10 cellular contexts compared by ENCODE assay signal in the genomic region with DNA sequence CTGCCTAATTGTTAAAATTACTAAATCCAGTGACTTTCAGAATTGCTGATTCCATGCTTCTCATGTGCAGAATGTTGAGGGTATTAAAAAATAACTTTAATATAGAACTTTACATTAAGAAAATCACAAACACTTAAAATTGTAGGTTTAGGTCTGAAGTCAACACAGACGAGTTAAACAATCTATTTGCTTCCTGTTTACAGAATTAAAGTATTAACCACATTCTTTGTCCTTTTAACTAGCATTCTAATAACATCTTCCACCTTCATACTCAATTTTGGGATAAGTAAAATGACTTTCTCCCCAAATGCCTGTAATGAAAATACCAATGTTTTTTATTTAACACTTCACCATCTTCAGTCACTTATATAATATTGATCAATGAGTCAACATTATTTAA. TPM values are rescaled to one million over a fixed set of nuclear protein-coding genes. Genes with fewer than 3 reads are reported as not detected.
DNase-seq lines count a peak whose midpoint lies in the region; ATAC-seq, FAIRE-seq and TF ChIP-seq lines count a peak whose summit lies in the region.
"Had no signal": no experiment of that assay in that cellular context is flagged by ENCODE, and none has a peak within 500 bp of the region (broad histone marks: within the 10 kb centered on the region; RNA-seq: fewer than 3 reads in every experiment).

No MANE protein-coding gene starts in this region.

- H3K36me3 ChIP-seq in CD4-positive, CD25-positive, alpha-beta regulatory T cell (ENCODE audit: control insufficient read depth, insufficient read depth, low read length): no peaks in the 10 kb centered on the region
- H3K36me3 ChIP-seq in OCI-LY1 (ENCODE audit: insufficient read depth, low read length) (no peaks in the 10 kb centered on the region), neural cell (ENCODE audit: insufficient read depth, low read length) (no peaks in the 10 kb centered on the region)

- H3K27me3 Mint-ChIP-seq in CD4-positive, CD25-positive, alpha-beta regulatory T cell: no peaks in the 10 kb centered on the region
- peaks cover 15% of the 10 kb centered on the region for H3K27me3 Mint-ChIP-seq in endothelial cell (ENCODE audit: unreplicated experiment)

- H3K27ac Mint-ChIP-seq in CD4-positive, CD25-positive, alpha-beta regulatory T cell: peak overlapping the region in 2 of 3 donors; percentile 50 to 94
- H3K27ac Mint-ChIP-seq in endothelial cell (ENCODE audit: unreplicated experiment): peak overlapping the region; percentile 49

- no peak for DNase-seq in CD4-positive, CD25-positive, alpha-beta regulatory T cell
- DNase-seq in endothelial cell (ENCODE audit: low spot score) (no peak), GM19239 (ENCODE audit: insufficient read length, low spot score) (no peak), NCI-H446 (lab: John Stamatoyannopoulos, UW) (no peak), NCI-H82 treated with DMSO at 0.1 percent for 48 hours (lab: John Stamatoyannopoulos, UW; ENCODE audit: unreplicated experiment) (no peak)
- no peak for DNase-seq in stimulated activated CD4-positive, alpha-beta T cell treated with anti-CD3 and anti-CD28 coated beads, Interleukin-4, amount 100 ng/mL, for 24 hours
- DNase-seq: islet precursor cell, NCI-H2107 had no signal

- no peak for TF ChIP-seq RAD21 in neural cell (conservative IDR thresholded peaks at IDR 0.05)

- peak overlapping the region; percentile 99 for H3K4me3 ChIP-seq in CD4-positive, CD25-positive, alpha-beta regulatory T cell (ENCODE audit: low read depth, low read length)
- H3K4me3 ChIP-seq in OCI-LY1 (ENCODE audit: low read depth, low read length, poor library complexity, severe bottlenecking) (peak overlapping the region; percentile 95), neural cell (ENCODE audit: low read length) (peak overlapping the region; percentile 99)

- peaks cover 40 to 74% (median 66%) of the 10 kb centered on the region in 4 donors for H3K4me1 Mint-ChIP-seq in CD4-positive, CD25-positive, alpha-beta regulatory T cell
- H3K4me1 Mint-ChIP-seq in endothelial cell (ENCODE audit: unreplicated experiment): peaks cover 71% of the 10 kb centered on the region

- H3F3A ChIP-seq in OCI-LY1 (ENCODE audit: insufficient read depth, low read length) (no peaks in the 10 kb centered on the region), neural cell (ENCODE audit: insufficient read depth, low read length, poor library complexity, severe bottlenecking) (no peaks in the 10 kb centered on the region)

- H3K4me1 ChIP-seq in CD4-positive, CD25-positive, alpha-beta regulatory T cell (ENCODE audit: control insufficient read depth, insufficient read depth, low read length, poor library complexity, severe bottlenecking): peaks cover 58% of the 10 kb centered on the region
- H3K4me1 ChIP-seq in OCI-LY1 (ENCODE audit: insufficient read depth, low read length, severe bottlenecking): peaks cover 87% of the 10 kb centered on the region

- H3K9me3 ChIP-seq in CD4-positive, CD25-positive, alpha-beta regulatory T cell (ENCODE audit: control insufficient read depth in 2 of 2, low read length in 2 of 2): no peaks in the 10 kb centered on the region
- H3K9me3 ChIP-seq in OCI-LY1 (ENCODE audit: low read length) (no peaks in the 10 kb centered on the region), neural cell (ENCODE audit: low read length) (no peaks in the 10 kb centered on the region)

- ATAC-seq in CD4-positive, CD25-positive, alpha-beta regulatory T cell (ENCODE audit: low read depth in 2 of 2): no peak

- H3K9me2 ChIP-seq in OCI-LY1 (ENCODE audit: low read depth, low read length) (no peaks in the 10 kb centered on the region), neural cell (ENCODE audit: insufficient read depth, low read length) (no peaks in the 10 kb centered on the region)

- TF ChIP-seq CTCF in OCI-LY1 (IDR thresholded peaks at IDR 0.05; ENCODE audit: low read length) (no peak), endothelial cell (IDR thresholded peaks at IDR 0.05; ENCODE audit: unreplicated experiment) (no peak), neural cell (IDR thresholded peaks at IDR 0.05; ENCODE audit: poor library complexity, severe bottlenecking) (no peak)

- peaks cover 0 to 3% (median 0%) of the 10 kb centered on the region in 7 donors for H3K9me3 Mint-ChIP-seq in CD4-positive, CD25-positive, alpha-beta regulatory T cell
- peaks cover 4% of the 10 kb centered on the region for H3K9me3 Mint-ChIP-seq in endothelial cell (ENCODE audit: unreplicated experiment)

- FAIRE-seq in GM19239 (lab: Jason Lieb, UNC): no peak

- peak overlapping the region; percentile 80 for H3K27ac ChIP-seq in CD4-positive, CD25-positive, alpha-beta regulatory T cell (ENCODE audit: insufficient read depth, low read length, poor library complexity, severe bottlenecking)
- H3K27ac ChIP-seq in OCI-LY1 (ENCODE audit: low read depth, low read length, poor library complexity, severe bottlenecking) (peak overlapping the region; percentile 31), neural cell (ENCODE audit: low read length) (no peak overlapping the region)

- H4K20me1 ChIP-seq in OCI-LY1 (ENCODE audit: insufficient read depth, low read length): no peaks in the 10 kb centered on the region
- H4K20me1 ChIP-seq in neural cell (ENCODE audit: insufficient read depth): no peaks in the 10 kb centered on the region

- H3K4me3 Mint-ChIP-seq in CD4-positive, CD25-positive, alpha-beta regulatory T cell: peak overlapping the region; percentile 89 to 96 (median 90)
- H3K4me3 Mint-ChIP-seq in endothelial cell (ENCODE audit: unreplicated experiment): peak overlapping the region; percentile 94

- peaks cover 56% of the 10 kb centered on the region for H3K79me2 ChIP-seq in OCI-LY1 (ENCODE audit: insufficient read depth, low read length)
- peaks cover 82% of the 10 kb centered on the region for H3K79me2 ChIP-seq in neural cell (replicated peaks; ENCODE audit: insufficient read depth, low read length)

- H3K9ac ChIP-seq in OCI-LY1 (ENCODE audit: low read length) (peak overlapping the region; percentile 72; the same call in 1 of the 2 replicates), neural cell (ENCODE audit: low read length) (no peak overlapping the region)

- TF ChIP-seq EP300 in neural cell (conservative IDR thresholded peaks at IDR 0.05; ENCODE audit: poor library complexity, severe bottlenecking): no peak

- H3K4me2 ChIP-seq in OCI-LY1 (ENCODE audit: low read length) (peak overlapping the region; percentile 65), neural cell (ENCODE audit: low read length) (peak overlapping the region; percentile 87)

- H3K27me3 ChIP-seq in CD4-positive, CD25-positive, alpha-beta regulatory T cell (ENCODE audit: control insufficient read depth, insufficient read depth, low read length): no peaks in the 10 kb centered on the region
- no peaks in the 10 kb centered on the region for H3K27me3 ChIP-seq in OCI-LY1 (ENCODE audit: insufficient read depth, low read length)
- no peaks in the 10 kb centered on the region for H3K27me3 ChIP-seq in neural cell (ENCODE audit: insufficient read depth, low read depth, low read length)

- H2AFZ ChIP-seq in OCI-LY1 (ENCODE audit: low read length): no peak overlapping the region
- H2AFZ ChIP-seq in neural cell (ENCODE audit: low read depth, low read length): no peak overlapping the region

- H3K36me3 Mint-ChIP-seq in CD4-positive, CD25-positive, alpha-beta regulatory T cell: peaks cover 3% of the 10 kb centered on the region
- peaks cover 11% of the 10 kb centered on the region for H3K36me3 Mint-ChIP-seq in endothelial cell (ENCODE audit: low read depth, unreplicated experiment)

TF ChIP-seq in neural cell, 6 proteins besides CTCF, POLR2A, EP300 and RAD21:
- TF ChIP-seq TAF1 (IDR thresholded peaks at IDR 0.05; ENCODE audit: low read depth) (no peak), POLR2AphosphoS5 (IDR thresholded peaks at IDR 0.05) (no peak), EZH2 (IDR thresholded peaks at IDR 0.05; ENCODE audit: borderline replicate concordance, insufficient read depth, low read length, poor library complexity, severe bottlenecking) (no peak), MXI1 (conservative IDR thresholded peaks at IDR 0.05; ENCODE audit: poor library complexity, severe bottlenecking) (no peak), SMC3 (conservative IDR thresholded peaks at IDR 0.05; ENCODE audit: poor library complexity) (no peak)
- TF ChIP-seq, protein P1, sequence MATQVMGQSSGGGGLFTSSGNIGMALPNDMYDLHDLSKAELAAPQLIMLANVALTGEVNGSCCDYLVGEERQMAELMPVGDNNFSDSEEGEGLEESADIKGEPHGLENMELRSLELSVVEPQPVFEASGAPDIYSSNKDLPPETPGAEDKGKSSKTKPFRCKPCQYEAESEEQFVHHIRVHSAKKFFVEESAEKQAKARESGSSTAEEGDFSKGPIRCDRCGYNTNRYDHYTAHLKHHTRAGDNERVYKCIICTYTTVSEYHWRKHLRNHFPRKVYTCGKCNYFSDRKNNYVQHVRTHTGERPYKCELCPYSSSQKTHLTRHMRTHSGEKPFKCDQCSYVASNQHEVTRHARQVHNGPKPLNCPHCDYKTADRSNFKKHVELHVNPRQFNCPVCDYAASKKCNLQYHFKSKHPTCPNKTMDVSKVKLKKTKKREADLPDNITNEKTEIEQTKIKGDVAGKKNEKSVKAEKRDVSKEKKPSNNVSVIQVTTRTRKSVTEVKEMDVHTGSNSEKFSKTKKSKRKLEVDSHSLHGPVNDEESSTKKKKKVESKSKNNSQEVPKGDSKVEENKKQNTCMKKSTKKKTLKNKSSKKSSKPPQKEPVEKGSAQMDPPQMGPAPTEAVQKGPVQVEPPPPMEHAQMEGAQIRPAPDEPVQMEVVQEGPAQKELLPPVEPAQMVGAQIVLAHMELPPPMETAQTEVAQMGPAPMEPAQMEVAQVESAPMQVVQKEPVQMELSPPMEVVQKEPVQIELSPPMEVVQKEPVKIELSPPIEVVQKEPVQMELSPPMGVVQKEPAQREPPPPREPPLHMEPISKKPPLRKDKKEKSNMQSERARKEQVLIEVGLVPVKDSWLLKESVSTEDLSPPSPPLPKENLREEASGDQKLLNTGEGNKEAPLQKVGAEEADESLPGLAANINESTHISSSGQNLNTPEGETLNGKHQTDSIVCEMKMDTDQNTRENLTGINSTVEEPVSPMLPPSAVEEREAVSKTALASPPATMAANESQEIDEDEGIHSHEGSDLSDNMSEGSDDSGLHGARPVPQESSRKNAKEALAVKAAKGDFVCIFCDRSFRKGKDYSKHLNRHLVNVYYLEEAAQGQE (IDR thresholded peaks at IDR 0.05; ENCODE audit: borderline replicate concordance): no peak
TF ChIP-seq in neural cell: peak in this region for 0.

RNA-seq across cellular contexts. Expression of a gene that starts 2.2 kb away (rescaled TPM):
- 524 TPM for total RNA-seq in CD4-positive, CD25-positive, alpha-beta regulatory T cell
- 100 to 1,000 TPM; 360 to 577 (median 469) TPM for polyA plus RNA-seq in CD4-positive, CD25-positive, alpha-beta regulatory T cell
- total RNA-seq in endothelial cell (ENCODE audit: unreplicated experiment): 504 TPM
- 59.2 and 62.4 TPM in 2 replicates for polyA plus RNA-seq in neural cell
- polyA minus RNA-seq in neural cell: 140 and 141 TPM in 2 replicates
